ENCODE assay signal across 24 cellular contexts in the genomic region with DNA sequence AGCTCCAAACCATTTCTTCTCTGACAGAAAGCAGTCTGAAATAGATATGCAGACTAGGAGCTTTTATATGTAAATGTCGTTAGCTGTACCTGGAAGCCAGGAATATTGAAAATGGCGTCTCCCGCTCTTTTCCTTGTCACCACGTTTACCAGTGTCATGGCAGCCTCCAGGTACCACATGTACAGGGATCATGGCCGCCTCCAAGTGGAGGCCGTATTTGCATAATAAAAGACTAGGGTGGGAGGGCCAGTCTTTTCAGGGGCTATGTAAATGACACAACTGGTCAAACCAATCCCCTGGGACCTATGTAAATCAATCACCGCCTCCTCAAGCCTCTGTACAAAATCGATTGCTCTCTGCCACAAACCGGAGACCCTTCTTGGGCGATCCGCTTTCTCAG. TPM values are rescaled to one million over a fixed set of nuclear protein-coding genes. Genes with fewer than 3 reads are reported as not detected.
"Had no signal": no experiment of that assay in that cellular context is flagged by ENCODE, and none has a peak within 500 bp of the region (broad histone marks: within the 10 kb centered on the region; RNA-seq: fewer than 3 reads in every experiment).

No MANE protein-coding gene starts in this region.

- FAIRE-seq: frontal cortex, kidney had no signal

- DNase-seq: activated CD4-positive, alpha-beta T cell treated with anti-CD3 and anti-CD28 coated beads for 4 hours; activated CD4-positive, alpha-beta T cell treated with anti-CD3 and anti-CD28 coated beads, Interleukin-2, amount 50 U/mL, for 4 hours; activated naive CD4-positive, alpha-beta T cell; activated naive CD8-positive, alpha-beta T cell treated with anti-CD3 and anti-CD28 coated beads for 36 hours; activated T-cell treated with anti-CD3 and anti-CD28 coated beads for 4 hours; activated T-cell treated with anti-CD3 and anti-CD28 coated beads, Interleukin-2, amount 50 U/mL, for 72 hours; adrenal gland; aorta; body of pancreas; dorsolateral prefrontal cortex; effector memory CD4-positive, alpha-beta T cell; immature natural killer cell; kidney; left colon; mammary epithelial cell; naive B cell; nephron progenitor cell; right lobe of liver; stimulated activated CD4-positive, alpha-beta T cell treated with anti-CD3 and anti-CD28 coated beads, Interleukin-2, amount 100 ng/mL, for 48 hours; stimulated activated naive CD4-positive, alpha-beta T cell treated with Interleukin-2 at 50 U/mL for 16 hours; transverse colon had no signal

- H3K4me3 Mint-ChIP-seq: activated naive CD8-positive, alpha-beta T cell treated with anti-CD3 and anti-CD28 coated beads for 36 hours; activated T-cell treated with anti-CD3 and anti-CD28 coated beads, Interleukin-2, amount 50 U/mL, for 72 hours; immature natural killer cell; naive B cell; nephron progenitor cell had no signal

- H3K36me3 ChIP-seq: adrenal gland, neutrophil, right lobe of liver, transverse colon had no signal

- ATAC-seq: activated T-cell treated with anti-CD3 and anti-CD28 coated beads, Interleukin-2, amount 50 U/mL, for 72 hours; body of pancreas; left colon; right lobe of liver had no signal

- H3K27ac Mint-ChIP-seq: activated naive CD8-positive, alpha-beta T cell treated with anti-CD3 and anti-CD28 coated beads for 36 hours; activated T-cell treated with anti-CD3 and anti-CD28 coated beads, Interleukin-2, amount 50 U/mL, for 72 hours; immature natural killer cell; naive B cell; nephron progenitor cell had no signal

- H3K9me3 Mint-ChIP-seq: activated naive CD8-positive, alpha-beta T cell treated with anti-CD3 and anti-CD28 coated beads for 36 hours had no signal

- H3K27me3 Mint-ChIP-seq: activated naive CD8-positive, alpha-beta T cell treated with anti-CD3 and anti-CD28 coated beads for 36 hours had no signal

- H3K4me3 ChIP-seq: adrenal gland, body of pancreas, coronary artery, dorsolateral prefrontal cortex, right lobe of liver, transverse colon had no signal

- H3K36me3 Mint-ChIP-seq: activated naive CD8-positive, alpha-beta T cell treated with anti-CD3 and anti-CD28 coated beads for 36 hours; immature natural killer cell had no signal

- H3K4me1 Mint-ChIP-seq: activated naive CD8-positive, alpha-beta T cell treated with anti-CD3 and anti-CD28 coated beads for 36 hours; immature natural killer cell; naive B cell had no signal

- H3K9me3 ChIP-seq: adrenal gland, body of pancreas, neutrophil, right lobe of liver, transverse colon had no signal

- H3K27me3 ChIP-seq: adrenal gland, body of pancreas, neutrophil, right lobe of liver, transverse colon had no signal

- H3K27ac ChIP-seq: adrenal gland, body of pancreas, coronary artery, dorsolateral prefrontal cortex, neutrophil, right lobe of liver, transverse colon had no signal

- H3K4me1 ChIP-seq: adrenal gland, body of pancreas, right lobe of liver, transverse colon had no signal

RNA-seq across cellular contexts. Expression of gene MYOCD, which starts 54.3 kb away (rescaled TPM):
- total RNA-seq: activated naive CD8-positive, alpha-beta T cell treated with anti-CD3 and anti-CD28 coated beads for 36 hours; activated T-cell treated with anti-CD3 and anti-CD28 coated beads, Interleukin-2, amount 50 U/mL, for 72 hours; mammary epithelial cell had no signal
- polyA plus RNA-seq: immature natural killer cell, mammary epithelial cell had no signal
